In genomic region chr19:47020992-47021496, GRCh38 we compare ENCODE assay signal across 1 cellular context.
TF ChIP-seq lines count a peak whose summit lies in the region.

No MANE protein-coding gene starts in this region.

TF ChIP-seq in HEK293, 187 proteins besides CTCF, POLR2A, EP300 and RAD21 (continued from another document):
- TF ChIP-seq, protein P1, sequence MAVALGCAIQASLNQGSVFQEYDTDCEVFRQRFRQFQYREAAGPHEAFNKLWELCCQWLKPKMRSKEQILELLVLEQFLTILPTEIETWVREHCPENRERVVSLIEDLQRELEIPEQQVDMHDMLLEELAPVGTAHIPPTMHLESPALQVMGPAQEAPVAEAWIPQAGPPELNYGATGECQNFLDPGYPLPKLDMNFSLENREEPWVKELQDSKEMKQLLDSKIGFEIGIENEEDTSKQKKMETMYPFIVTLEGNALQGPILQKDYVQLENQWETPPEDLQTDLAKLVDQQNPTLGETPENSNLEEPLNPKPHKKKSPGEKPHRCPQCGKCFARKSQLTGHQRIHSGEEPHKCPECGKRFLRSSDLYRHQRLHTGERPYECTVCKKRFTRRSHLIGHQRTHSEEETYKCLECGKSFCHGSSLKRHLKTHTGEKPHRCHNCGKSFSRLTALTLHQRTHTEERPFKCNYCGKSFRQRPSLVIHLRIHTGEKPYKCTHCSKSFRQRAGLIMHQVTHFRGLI (tag by site-specific recombination; IDR thresholded peaks at IDR 0.05) = no peak
- peak; percentile 73 for TF ChIP-seq KLF9 (tag by site-specific recombination; IDR thresholded peaks at IDR 0.05; ENCODE audit: low read depth)
TF ChIP-seq in HEK293: peak in this region for 17.
